11 cellular contexts compared by ENCODE assay signal in the genomic region with DNA sequence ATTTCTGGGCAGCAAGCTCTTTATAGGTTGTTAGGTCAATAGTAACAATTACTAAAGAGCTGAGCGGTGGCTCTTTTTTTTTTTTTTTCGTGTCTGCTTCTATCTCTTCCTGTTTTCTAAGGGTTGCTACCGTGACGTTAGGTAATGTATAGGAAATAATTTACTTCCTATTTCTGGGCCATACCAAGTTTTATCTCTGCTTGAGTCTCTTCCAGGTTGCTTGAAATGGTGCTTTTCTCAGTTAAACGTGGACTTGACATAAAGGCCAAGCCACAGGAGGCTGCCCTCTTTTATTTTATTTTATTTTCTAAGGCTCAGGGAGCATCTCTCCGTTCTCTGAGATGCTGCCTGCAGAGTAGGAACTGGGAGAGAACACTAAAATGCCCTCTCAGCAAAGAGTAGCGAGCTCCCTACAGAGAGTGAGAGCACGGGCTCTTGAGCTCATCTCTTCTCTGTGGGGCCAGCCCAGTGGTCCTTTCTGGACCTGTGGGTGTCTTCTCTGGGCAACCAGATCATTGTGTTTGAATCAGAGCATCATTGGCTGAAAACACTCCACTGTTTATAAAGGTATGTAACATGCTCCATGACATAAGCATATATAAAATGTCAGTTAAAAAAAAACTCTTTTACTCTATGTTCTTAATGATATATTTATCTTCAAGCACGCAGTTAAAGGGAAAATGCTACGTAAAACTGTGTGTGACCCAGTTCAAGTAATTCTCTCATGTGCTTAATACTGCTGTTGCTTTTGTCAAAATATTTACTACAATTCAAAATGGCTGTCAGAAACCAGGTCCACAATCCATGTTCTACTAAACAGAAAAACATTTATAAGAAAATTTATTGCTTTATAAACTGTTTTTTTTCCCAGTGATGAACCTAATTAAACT. TPM values are rescaled to one million over a fixed set of nuclear protein-coding genes. Genes with fewer than 3 reads are reported as not detected.
A peak's percentile ranks its signal among the peaks of the same experiment; 100 is the strongest.
DNase-seq lines count a peak whose midpoint lies in the region; ATAC-seq and TF ChIP-seq lines count a peak whose summit lies in the region.
"Had no signal": no experiment of that assay in that cellular context is flagged by ENCODE, and none has a peak within 500 bp of the region (broad histone marks: within the 10 kb centered on the region; RNA-seq: fewer than 3 reads in every experiment).

A gene (plus strand): TSS at position 181 of the 890 bp plus-strand sequence. CDS start 27,199 bp downstream, outside the sequence.

- H3K4me1 Mint-ChIP-seq in memory B cell: peaks cover 39% of the 10 kb centered on the region

- no peaks in the 10 kb centered on the region for H3K9me3 ChIP-seq in DOHH2 (ENCODE audit: control insufficient read depth, insufficient read depth, low read length)
- no peaks in the 10 kb centered on the region for H3K9me3 ChIP-seq in BE2C
- H3K9me3 ChIP-seq: HAP-1, uterus had no signal

- peaks cover 20% of the 10 kb centered on the region for H3F3A ChIP-seq in DOHH2 (ENCODE audit: control insufficient read depth, insufficient read depth)

- H3K9me2 ChIP-seq in DOHH2 (replicated peaks; ENCODE audit: control insufficient read depth, low read length): no peaks in the 10 kb centered on the region

- H3K9me3 Mint-ChIP-seq in memory B cell: peaks cover 3% of the 10 kb centered on the region

- H3K27ac ChIP-seq in DOHH2 (ENCODE audit: low read depth, low read length) (peak within 1 kb of the TSS; percentile 79), foreskin keratinocyte (no peak within 1 kb of the TSS)
- H3K27ac ChIP-seq: uterus had no signal

- H3K27me3 Mint-ChIP-seq in memory B cell: peaks cover 3% of the 10 kb centered on the region

- peak within 1 kb of the TSS; percentile 77 for H3K4me3 Mint-ChIP-seq in memory B cell

- no peaks in the 10 kb centered on the region for H4K20me1 ChIP-seq in DOHH2 (ENCODE audit: control insufficient read depth, insufficient read depth, low read depth, low read length)

- TF ChIP-seq CTCF in DOHH2 (IDR thresholded peaks at IDR 0.05; ENCODE audit: low read depth, low read length, poor library complexity, severe bottlenecking): no peak
- no peak for TF ChIP-seq CTCF in foreskin keratinocyte (conservative IDR thresholded peaks at IDR 0.05)
- TF ChIP-seq CTCF in BE2C (IDR thresholded peaks at IDR 0.05; ENCODE audit: low read depth, low read length): no peak

- no peaks in the 10 kb centered on the region for H3K36me3 ChIP-seq in DOHH2 (ENCODE audit: control insufficient read depth, low read length)
- no peaks in the 10 kb centered on the region for H3K36me3 ChIP-seq in BE2C
- H3K36me3 ChIP-seq: HAP-1, uterus had no signal

- peak within 1 kb of the TSS; percentile 86 for H3K27ac Mint-ChIP-seq in memory B cell

- no peaks in the 10 kb centered on the region for H3K27me3 ChIP-seq in DOHH2 (ENCODE audit: control insufficient read depth, low read length)
- peaks cover 12% of the 10 kb centered on the region for H3K27me3 ChIP-seq in foreskin keratinocyte
- H3K27me3 ChIP-seq in BE2C: peaks cover 7% of the 10 kb centered on the region
- H3K27me3 ChIP-seq: uterus had no signal

- peak within 1 kb of the TSS; percentile 86 for H3K4me2 ChIP-seq in DOHH2 (ENCODE audit: low read length)

- peaks cover 46% of the 10 kb centered on the region for H3K79me2 ChIP-seq in DOHH2 (ENCODE audit: control insufficient read depth, low read length)

- DNase-seq in SKM-1 (lab: John Stamatoyannopoulos, UW; ENCODE audit: unreplicated experiment) (peak; percentile 60), memory B cell (ENCODE audit: low spot score in 2 of 2) (no peak), foreskin keratinocyte (no peak), NCI-H2029 treated with DMSO at 0.1 percent for 48 hours (lab: John Stamatoyannopoulos, UW) (no peak), BE2C (no peak), amygdala (lab: John Stamatoyannopoulos, UW) (no peak)
- DNase-seq: uterus had no signal

- H3K36me3 Mint-ChIP-seq in memory B cell: peaks cover 5% of the 10 kb centered on the region

- H3K4me1 ChIP-seq in DOHH2 (ENCODE audit: control insufficient read depth, low read length): peaks cover 85% of the 10 kb centered on the region
- no peaks in the 10 kb centered on the region for H3K4me1 ChIP-seq in foreskin keratinocyte
- no peaks in the 10 kb centered on the region for H3K4me1 ChIP-seq in BE2C
- H3K4me1 ChIP-seq: HAP-1, uterus had no signal

- H3K4me3 ChIP-seq in DOHH2 (ENCODE audit: low read length) (peak within 1 kb of the TSS; percentile 82), BE2C (ENCODE audit: low read depth, low read length) (no peak within 1 kb of the TSS)
- H3K4me3 ChIP-seq: HAP-1, uterus had no signal

- ATAC-seq in GM21526 (IDR thresholded peaks at IDR 0.05; ENCODE audit: low FRiP score, unreplicated experiment) (peak; percentile 46), memory B cell (ENCODE audit: low read depth) (peak; percentile 69), foreskin keratinocyte (no peak)

RNA-seq across cellular contexts. Expression of the gene that starts here (rescaled TPM):
- not detected in 2 replicates for total RNA-seq in foreskin keratinocyte
- polyA plus RNA-seq in foreskin keratinocyte: not detected in 2 replicates
- polyA plus RNA-seq in BE2C (2012; ENCODE audit: insufficient read depth, insufficient read length, low read depth): not detected
- total RNA-seq: RPMI7951 had no signal
